Comparison of ENCODE assay signal across 20 cellular contexts in genomic region chr5:136047858-136048257, GRCh38. TPM values are rescaled to one million over a fixed set of nuclear protein-coding genes. Genes with fewer than 3 reads are reported as not detected.
DNase-seq lines count a peak whose midpoint lies in the region; ATAC-seq and TF ChIP-seq lines count a peak whose summit lies in the region.
"Had no signal": no experiment of that assay in that cellular context is flagged by ENCODE, and none has a peak within 500 bp of the region (broad histone marks: within the 10 kb centered on the region; RNA-seq: fewer than 3 reads in every experiment).

No MANE protein-coding gene starts in this region.

- H3K9me3 Mint-ChIP-seq in Caco-2 (ENCODE audit: unreplicated experiment): no peaks in the 10 kb centered on the region
- no peaks in the 10 kb centered on the region for H3K9me3 Mint-ChIP-seq in natural killer cell treated with Interleukin-12 subunit alpha and Interleukin-12 subunit beta and Interleukin-15 and Interleukin-18, amount 100 ng/mL, for 72 hours
- H3K9me3 Mint-ChIP-seq: activated CD8-positive, alpha-beta T cell treated with anti-CD3 and anti-CD28 coated beads for 36 hours; activated naive CD4-positive, alpha-beta T cell treated with anti-CD3 and anti-CD28 coated beads, Interleukin-2, amount 50 U/mL, for 72 hours; activated T-cell treated with anti-CD3 and anti-CD28 coated beads, Interleukin-2, amount 50 U/mL, for 4 hours had no signal

- peak overlapping the region; percentile 6 for H3K27ac ChIP-seq in stomach smooth muscle (ENCODE audit: low read length)
- H3K27ac ChIP-seq: Peyer's patch, stomach had no signal

- H3K27me3 Mint-ChIP-seq in Caco-2 (ENCODE audit: insufficient read depth, unreplicated experiment): no peaks in the 10 kb centered on the region
- peaks cover 2 to 8% of the 10 kb centered on the region in 2 donors for H3K27me3 Mint-ChIP-seq in natural killer cell treated with Interleukin-12 subunit alpha and Interleukin-12 subunit beta and Interleukin-15 and Interleukin-18, amount 100 ng/mL, for 72 hours
- H3K27me3 Mint-ChIP-seq: activated CD8-positive, alpha-beta T cell treated with anti-CD3 and anti-CD28 coated beads for 36 hours had no signal

- peaks cover 6% of the 10 kb centered on the region for H3K36me3 Mint-ChIP-seq in Caco-2 (ENCODE audit: insufficient read depth, unreplicated experiment)
- no peaks in the 10 kb centered on the region for H3K36me3 Mint-ChIP-seq in natural killer cell treated with Interleukin-12 subunit alpha and Interleukin-12 subunit beta and Interleukin-15 and Interleukin-18, amount 100 ng/mL, for 72 hours
- H3K36me3 Mint-ChIP-seq: activated naive CD4-positive, alpha-beta T cell treated with anti-CD3 and anti-CD28 coated beads, Interleukin-2, amount 50 U/mL, for 72 hours; brain; WTC11 had no signal

- POLR2A ChIA-PET in Caco-2 (lab: Charles Lee): no interaction called here

- H3K27me3 ChIP-seq in Caco-2 (replicated peaks; ENCODE audit: control insufficient read depth, insufficient read depth, low read length): no peaks in the 10 kb centered on the region
- H3K27me3 ChIP-seq in stomach smooth muscle (ENCODE audit: control insufficient read depth in 1 of 2, insufficient read depth in 2 of 2, low read length in 2 of 2): no peaks in the 10 kb centered on the region
- H3K27me3 ChIP-seq: Peyer's patch, stomach had no signal

- no peak for TF ChIP-seq POLR2A in GM18505 (IDR thresholded peaks at IDR 0.05; ENCODE audit: borderline replicate concordance, extremely low read depth, insufficient read depth, insufficient read length)

- H3K4me1 ChIP-seq in Caco-2 (peaks cover 15% of the 10 kb centered on the region), stomach smooth muscle (ENCODE audit: control insufficient read depth, insufficient read depth, low read length) (peaks cover 5% of the 10 kb centered on the region)

- BruUV-seq in Caco-2 (replicated peaks; lab: Mats Ljungman, UMichigan): no TSS peak

- H3K27ac Mint-ChIP-seq in Caco-2 (ENCODE audit: unreplicated experiment): peak overlapping the region; percentile 2
- no peak overlapping the region for H3K27ac Mint-ChIP-seq in natural killer cell treated with Interleukin-12 subunit alpha and Interleukin-12 subunit beta and Interleukin-15 and Interleukin-18, amount 100 ng/mL, for 72 hours
- H3K27ac Mint-ChIP-seq: activated CD8-positive, alpha-beta T cell treated with anti-CD3 and anti-CD28 coated beads for 36 hours; activated naive CD4-positive, alpha-beta T cell treated with anti-CD3 and anti-CD28 coated beads, Interleukin-2, amount 50 U/mL, for 72 hours; B cell; brain; WTC11 had no signal

- ATAC-seq in left cardiac atrium (peak; percentile 46 to 64), GM18858 (IDR thresholded peaks at IDR 0.05; ENCODE audit: unreplicated experiment) (no peak), GM18505 (IDR thresholded peaks at IDR 0.05; ENCODE audit: unreplicated experiment) (no peak)
- no peak for ATAC-seq in natural killer cell treated with Interleukin-12 subunit alpha and Interleukin-12 subunit beta and Interleukin-15 and Interleukin-18, amount 100 ng/mL, for 72 hours
- ATAC-seq: activated CD8-positive, alpha-beta T cell treated with anti-CD3 and anti-CD28 coated beads for 36 hours; activated naive CD4-positive, alpha-beta T cell treated with anti-CD3 and anti-CD28 coated beads, Interleukin-2, amount 50 U/mL, for 72 hours; activated T-cell treated with anti-CD3 and anti-CD28 coated beads, Interleukin-2, amount 50 U/mL, for 4 hours; WTC11 had no signal

- TF ChIP-seq CTCF in Caco-2 (IDR thresholded peaks at IDR 0.05; ENCODE audit: insufficient read depth in 1 of 2, low read depth in 1 of 2, low read length in 1 of 2, severe bottlenecking in 1 of 2, unreplicated experiment in 1 of 2): no peak

- CTCF ChIA-PET in Caco-2 (lab: Charles Lee): no interaction called here

- H3K36me3 ChIP-seq in Caco-2 (ENCODE audit: control insufficient read depth, insufficient read depth, low read length) (no peaks in the 10 kb centered on the region), stomach smooth muscle (ENCODE audit: control insufficient read depth in 2 of 2, insufficient read depth in 2 of 2, low read length in 2 of 2) (peaks cover 30 to 56% of the 10 kb centered on the region in 2 donors)

- intact Hi-C loops in Caco-2 (cut with micrococcal nuclease; ENCODE audit: unreplicated experiment) (no loop called here), left cardiac atrium (cut with DNase I) (no loop called here)

- H3K9me3 ChIP-seq in Caco-2 (no peaks in the 10 kb centered on the region), stomach smooth muscle (ENCODE audit: control insufficient read depth in 2 of 2, low read length in 2 of 2) (no peaks in the 10 kb centered on the region)
- H3K9me3 ChIP-seq: Peyer's patch, stomach had no signal

- H3K9ac ChIP-seq in stomach smooth muscle (ENCODE audit: low read length in 2 of 2): no peak overlapping the region

- DNase-seq in Caco-2 (no peak), RPMI7951 (ENCODE audit: low read depth) (peak; percentile 45), left cardiac atrium (peak; percentile 52)
- no peak for DNase-seq in natural killer cell treated with Interleukin-12 subunit alpha and Interleukin-12 subunit beta and Interleukin-15 and Interleukin-18, amount 100 ng/mL, for 72 hours (ENCODE audit: low spot score)
- DNase-seq: activated CD8-positive, alpha-beta T cell treated with anti-CD3 and anti-CD28 coated beads for 36 hours; activated T-cell treated with anti-CD3 and anti-CD28 coated beads, Interleukin-2, amount 50 U/mL, for 4 hours; dermis blood vessel endothelial cell; DMS 273 treated with DMSO at 0.1 percent for 48 hours; NCI-H1436; NCI-H2171; NCI-H82; stomach had no signal

- no peak overlapping the region for H3K4me3 ChIP-seq in Caco-2 (ENCODE audit: low read depth, low read length)
- no peak overlapping the region for H3K4me3 ChIP-seq in stomach smooth muscle (ENCODE audit: low read length in 2 of 2)
- H3K4me3 ChIP-seq: Peyer's patch, stomach had no signal

- no peaks in the 10 kb centered on the region for H3K4me1 Mint-ChIP-seq in Caco-2 (ENCODE audit: low read depth, unreplicated experiment)
- H3K4me1 Mint-ChIP-seq in natural killer cell treated with Interleukin-12 subunit alpha and Interleukin-12 subunit beta and Interleukin-15 and Interleukin-18, amount 100 ng/mL, for 72 hours (ENCODE audit: low read depth in 2 of 2): peaks cover 0 to under 1% of the 10 kb centered on the region in 2 donors
- H3K4me1 Mint-ChIP-seq: B cell had no signal

- H3K4me3 Mint-ChIP-seq in Caco-2 (ENCODE audit: unreplicated experiment): no peak overlapping the region
- H3K4me3 Mint-ChIP-seq in natural killer cell treated with Interleukin-12 subunit alpha and Interleukin-12 subunit beta and Interleukin-15 and Interleukin-18, amount 100 ng/mL, for 72 hours: no peak overlapping the region
- H3K4me3 Mint-ChIP-seq: activated CD8-positive, alpha-beta T cell treated with anti-CD3 and anti-CD28 coated beads for 36 hours; activated T-cell treated with anti-CD3 and anti-CD28 coated beads, Interleukin-2, amount 50 U/mL, for 4 hours; B cell; brain; WTC11 had no signal

RNA-seq across cellular contexts. Expression of gene TGFBI, which starts 19.1 kb away (rescaled TPM):
- total RNA-seq in Caco-2 (2022) (131 and 142 TPM in 2 replicates), left cardiac atrium (100 to 1,000 TPM in 1 of 2 donors, 10 to 100 TPM in 1; 79.7 to 130 TPM)
- total RNA-seq in RPMI7951 (2014; rRNA removed; shearing (Covaris generic)): 976 and 1,163 TPM in 2 replicates
- not detected for total RNA-seq in natural killer cell treated with Interleukin-12 subunit alpha and Interleukin-12 subunit beta and Interleukin-15 and Interleukin-18, amount 100 ng/mL, for 72 hours
- total RNA-seq: activated CD8-positive, alpha-beta T cell treated with anti-CD3 and anti-CD28 coated beads for 36 hours; activated naive CD4-positive, alpha-beta T cell treated with anti-CD3 and anti-CD28 coated beads, Interleukin-2, amount 50 U/mL, for 72 hours had no signal

Comparison
In these comparisons a context has a peak if more than half of its experiments do, and no peak if none do; other contexts are left out.
1. DNase-seq: peak in RPMI7951 (single experiment) and left cardiac atrium (single experiment); none in Caco-2 (0 of 2) and natural killer cell treated with Interleukin-12 subunit alpha and Interleukin-12 subunit beta and Interleukin-15 and Interleukin-18, amount 100 ng/mL, for 72 hours (single experiment).
2. ATAC-seq: peak in left cardiac atrium (2 of 2); none in natural killer cell treated with Interleukin-12 subunit alpha and Interleukin-12 subunit beta and Interleukin-15 and Interleukin-18, amount 100 ng/mL, for 72 hours (0 of 2), GM18858 (single experiment) and GM18505 (single experiment).
3. RNA of gene TGFBI, which starts 19.1 kb away (total RNA-seq): 976 to 1,163 TPM in RPMI7951, 131 to 142 TPM in Caco-2 and 79.7 to 130 TPM in left cardiac atrium; not detected in natural killer cell treated with Interleukin-12 subunit alpha and Interleukin-12 subunit beta and Interleukin-15 and Interleukin-18, amount 100 ng/mL, for 72 hours; every median in the first group is over 10 times any median in the second.